In genomic region chr16:426115-426905, GRCh38 we compare ENCODE assay signal across 6 cellular contexts. TPM values are rescaled to one million over a fixed set of nuclear protein-coding genes. Genes with fewer than 3 reads are reported as not detected.
DNase-seq lines count a peak whose midpoint lies in the region; ATAC-seq and TF ChIP-seq lines count a peak whose summit lies in the region.

No MANE protein-coding gene starts in this region.

- H3K4me1 Mint-ChIP-seq in endothelial cell (ENCODE audit: unreplicated experiment), result peaks cover 17% of the 10 kb centered on the region

- TF ChIP-seq RAD21 in Ishikawa (IDR thresholded peaks at IDR 0.05; ENCODE audit: low read depth), result no peak

- H3K27ac Mint-ChIP-seq in endothelial cell (ENCODE audit: unreplicated experiment), result no peak overlapping the region

- TF ChIP-seq CTCF in GM06990 (IDR thresholded peaks at IDR 0.05; ENCODE audit: insufficient read depth, low read length, poor library complexity, severe bottlenecking), result no peak
- TF ChIP-seq CTCF in endothelial cell (IDR thresholded peaks at IDR 0.05; ENCODE audit: unreplicated experiment), result no peak

- ATAC-seq in HG03175 (IDR thresholded peaks at IDR 0.05; ENCODE audit: unreplicated experiment), result no peak

- no peaks in the 10 kb centered on the region for H3K36me3 ChIP-seq in GM06990 (ENCODE audit: control insufficient read depth, insufficient read depth, low read length)
- peaks cover 7% of the 10 kb centered on the region for H3K36me3 ChIP-seq in skeletal muscle satellite cell (ENCODE audit: insufficient read depth, low read length)

- H3K9me3 Mint-ChIP-seq in endothelial cell (ENCODE audit: unreplicated experiment), result no peaks in the 10 kb centered on the region

- peak overlapping the region; percentile 95 for H3K4me3 Mint-ChIP-seq in endothelial cell (ENCODE audit: unreplicated experiment)

- H3K27me3 Mint-ChIP-seq in endothelial cell (ENCODE audit: unreplicated experiment), result peaks cover 16% of the 10 kb centered on the region

- no peaks in the 10 kb centered on the region for H3K9me3 ChIP-seq in skeletal muscle satellite cell (replicated peaks; ENCODE audit: low read length)

- H3K27me3 ChIP-seq in GM06990 (replicated peaks; ENCODE audit: control insufficient read depth, insufficient read depth, low read length) (no peaks in the 10 kb centered on the region), skeletal muscle satellite cell (ENCODE audit: control insufficient read depth, insufficient read depth, low read length) (no peaks in the 10 kb centered on the region)

- H3K9ac ChIP-seq in skeletal muscle satellite cell (ENCODE audit: low read depth, low read length), result peak overlapping the region; percentile 74

- H3K4me2 ChIP-seq in skeletal muscle satellite cell (ENCODE audit: low read length), result peak overlapping the region; percentile 85

- H3K4me1 ChIP-seq in skeletal muscle satellite cell (ENCODE audit: control insufficient read depth, insufficient read depth, low read length), result peaks cover 39% of the 10 kb centered on the region

- H3K36me3 Mint-ChIP-seq in endothelial cell (ENCODE audit: low read depth, unreplicated experiment), result peaks cover 9% of the 10 kb centered on the region

- H3K4me3 ChIP-seq in GM06990 (replicated peaks; ENCODE audit: low read depth, low read length) (peak overlapping the region; percentile 80), skeletal muscle satellite cell (ENCODE audit: low read length) (peak overlapping the region; percentile 88)

- no peak for TF ChIP-seq EP300 in Ishikawa (IDR thresholded peaks at IDR 0.05; ENCODE audit: borderline replicate concordance)

- DNase-seq in GM06990 (ENCODE audit: extremely low read depth, insufficient read length), result peak; percentile 38
- DNase-seq in endothelial cell (ENCODE audit: low spot score), result peak; percentile 38
- DNase-seq in activated CD4-positive, CD25-positive, alpha-beta regulatory T cell (lab: John Stamatoyannopoulos, UW), result no peak

TF ChIP-seq in Ishikawa, 13 proteins besides CTCF, POLR2A, EP300 and RAD21:
- no peak for TF ChIP-seq TCF12 (IDR thresholded peaks at IDR 0.05; ENCODE audit: low read depth)
- TF ChIP-seq FOXM1 (IDR thresholded peaks at IDR 0.05; ENCODE audit: borderline replicate concordance, low read depth), result no peak
- TF ChIP-seq ZBTB7A (IDR thresholded peaks at IDR 0.05; ENCODE audit: low read depth), result 0 out of 2 replicates have a peak, but pooled peaks have one; percentile 42
- no peak; the same call in 1 of the 2 replicates for TF ChIP-seq TAF1 (IDR thresholded peaks at IDR 0.05; ENCODE audit: low read depth)
- TF ChIP-seq YY1 (IDR thresholded peaks at IDR 0.05; ENCODE audit: low read depth), result no peak
- no peak for TF ChIP-seq CEBPB (IDR thresholded peaks at IDR 0.05)
- no peak for TF ChIP-seq TEAD4 (IDR thresholded peaks at IDR 0.05)

RNA-seq across cellular contexts. Expression of gene RAB11FIP3, which starts 0.9 kb away (rescaled TPM):
- 81.5 TPM for total RNA-seq in endothelial cell (ENCODE audit: unreplicated experiment)
- 12.9 and 15.2 TPM in 2 replicates for total RNA-seq in skeletal muscle satellite cell (2012; rRNA removed)

RNA-seq across cellular contexts. Expression of gene DECR2, which starts 24.6 kb away (rescaled TPM):
- total RNA-seq in endothelial cell (ENCODE audit: unreplicated experiment), result 14.6 TPM
- 17.5 and 21.8 TPM in 2 replicates for total RNA-seq in skeletal muscle satellite cell (2012; rRNA removed)

RNA-seq across cellular contexts. Expression of gene NME4, which starts 29.3 kb away (rescaled TPM):
- total RNA-seq in endothelial cell (ENCODE audit: unreplicated experiment), result 139 TPM
- total RNA-seq in skeletal muscle satellite cell (2012; rRNA removed), result 86.2 and 134 TPM in 2 replicates

RNA-seq across cellular contexts. Expression of gene PGAP6, which starts 44.5 kb away (rescaled TPM):
- 133 TPM for total RNA-seq in endothelial cell (ENCODE audit: unreplicated experiment)
- total RNA-seq in skeletal muscle satellite cell (2012; rRNA removed), result 55.7 and 57.8 TPM in 2 replicates

RNA-seq across cellular contexts. Expression of gene MRPL28, which starts 56.0 kb away (rescaled TPM):
- 70.8 TPM for total RNA-seq in endothelial cell (ENCODE audit: unreplicated experiment)
- 83.1 and 89.3 TPM in 2 replicates for total RNA-seq in skeletal muscle satellite cell (2012; rRNA removed)

Comparison
In these comparisons a context has a peak if more than half of its experiments do, and no peak if none do; other contexts are left out.
1. DNase-seq: peak in GM06990 (single experiment) and endothelial cell (single experiment); none in activated CD4-positive, CD25-positive, alpha-beta regulatory T cell (0 of 4).